In the genomic region with DNA sequence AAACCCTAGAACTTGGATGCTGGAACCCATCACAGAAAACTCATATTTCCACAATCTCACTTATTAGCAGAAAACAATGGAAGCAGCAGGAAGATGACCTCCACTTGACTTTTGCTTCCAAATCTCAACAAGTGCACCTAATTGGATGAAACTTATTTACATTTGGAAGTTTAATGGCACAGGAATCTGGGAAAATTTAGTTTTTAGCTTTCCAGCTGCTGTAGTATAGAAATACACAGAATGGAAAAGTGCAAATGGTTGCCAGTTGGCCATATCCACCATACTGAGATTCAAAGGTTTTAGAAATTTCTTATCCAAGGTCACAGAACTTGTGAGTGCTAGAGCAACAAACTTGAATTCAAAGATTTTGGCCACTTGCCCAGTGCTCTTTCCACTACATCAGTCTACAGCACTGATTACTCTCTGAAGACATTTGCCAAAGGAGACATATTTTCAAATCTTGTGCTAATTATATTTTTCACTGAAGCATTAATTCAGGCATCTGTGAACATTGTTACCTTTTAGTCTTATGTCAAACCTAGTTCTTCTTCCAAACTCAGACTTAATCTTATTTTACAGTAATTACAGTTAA, we compare ENCODE assay signal across 1 cellular context.
TF ChIP-seq lines count a peak whose summit lies in the region.

No MANE protein-coding gene starts in this region.

TF ChIP-seq in HEK293, 187 proteins besides CTCF, POLR2A, EP300 and RAD21 (continued from another document):
- TF ChIP-seq, protein P1, sequence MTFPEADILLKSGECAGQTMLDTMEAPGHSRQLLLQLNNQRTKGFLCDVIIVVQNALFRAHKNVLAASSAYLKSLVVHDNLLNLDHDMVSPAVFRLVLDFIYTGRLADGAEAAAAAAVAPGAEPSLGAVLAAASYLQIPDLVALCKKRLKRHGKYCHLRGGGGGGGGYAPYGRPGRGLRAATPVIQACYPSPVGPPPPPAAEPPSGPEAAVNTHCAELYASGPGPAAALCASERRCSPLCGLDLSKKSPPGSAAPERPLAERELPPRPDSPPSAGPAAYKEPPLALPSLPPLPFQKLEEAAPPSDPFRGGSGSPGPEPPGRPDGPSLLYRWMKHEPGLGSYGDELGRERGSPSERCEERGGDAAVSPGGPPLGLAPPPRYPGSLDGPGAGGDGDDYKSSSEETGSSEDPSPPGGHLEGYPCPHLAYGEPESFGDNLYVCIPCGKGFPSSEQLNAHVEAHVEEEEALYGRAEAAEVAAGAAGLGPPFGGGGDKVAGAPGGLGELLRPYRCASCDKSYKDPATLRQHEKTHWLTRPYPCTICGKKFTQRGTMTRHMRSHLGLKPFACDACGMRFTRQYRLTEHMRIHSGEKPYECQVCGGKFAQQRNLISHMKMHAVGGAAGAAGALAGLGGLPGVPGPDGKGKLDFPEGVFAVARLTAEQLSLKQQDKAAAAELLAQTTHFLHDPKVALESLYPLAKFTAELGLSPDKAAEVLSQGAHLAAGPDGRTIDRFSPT (tag by site-specific recombination; IDR thresholded peaks at IDR 0.05) = no peak
- TF ChIP-seq RBAK (tag by site-specific recombination; IDR thresholded peaks at IDR 0.05) = no peak
- TF ChIP-seq ZNF155 (tag by site-specific recombination; IDR thresholded peaks at IDR 0.05) = no peak
